26 cellular contexts compared by ENCODE assay signal in the genomic region with DNA sequence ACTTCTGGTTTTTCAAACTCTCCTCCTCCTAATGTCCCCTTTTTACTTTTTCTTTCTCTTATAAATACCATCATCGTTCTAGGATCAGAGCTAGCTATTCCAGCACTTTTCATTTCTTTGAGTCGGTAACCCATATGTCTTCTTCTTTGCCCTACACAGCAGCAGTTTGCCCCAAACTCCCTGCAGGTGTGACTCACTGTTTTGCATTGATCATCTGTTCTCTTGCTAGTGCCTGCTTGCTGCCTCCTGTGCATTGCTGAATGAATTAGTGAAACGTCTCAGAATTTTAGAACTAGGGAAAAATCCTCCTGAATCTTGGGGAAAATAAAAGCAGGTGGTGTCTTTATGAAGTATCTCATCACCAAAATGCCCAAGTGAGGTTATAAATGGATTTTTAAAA. TPM values are rescaled to one million over a fixed set of nuclear protein-coding genes. Genes with fewer than 3 reads are reported as not detected.
DNase-seq lines count a peak whose midpoint lies in the region; ATAC-seq and TF ChIP-seq lines count a peak whose summit lies in the region.
"Had no signal": no experiment of that assay in that cellular context is flagged by ENCODE, and none has a peak within 500 bp of the region (broad histone marks: within the 10 kb centered on the region; RNA-seq: fewer than 3 reads in every experiment).

No MANE protein-coding gene starts in this region.

- CTCF ChIA-PET in mammary epithelial cell (lab: Charles Lee; ENCODE audit: low non-redundant PET): no interaction called here
- CTCF ChIA-PET in HEK293T (lab: Yijun Ruan, JAX): no interaction called here

- H3K36me3 ChIP-seq in GM23248 (ENCODE audit: low read depth): peaks cover 38% of the 10 kb centered on the region
- no peaks in the 10 kb centered on the region for H3K36me3 ChIP-seq in mammary epithelial cell (ENCODE audit: insufficient read depth, low read length)
- H3K36me3 ChIP-seq: esophagus muscularis mucosa, thyroid gland had no signal

- DNase-seq in GM23248: peak; percentile 54
- DNase-seq in NCI-H69 (lab: John Stamatoyannopoulos, UW): peak; percentile 19
- DNase-seq in mammary epithelial cell: peak; percentile 19
- peak; percentile 16 for DNase-seq in pons (ENCODE audit: low spot score)
- DNase-seq in activated T-cell treated with anti-CD3 and anti-CD28 coated beads for 4 hours: no peak
- DNase-seq in HEK293T (ENCODE audit: extremely low spot score): no peak
- DNase-seq: activated CD4-positive, alpha-beta memory T cell treated with anti-CD3 and anti-CD28 coated beads for 36 hours; activated effector memory CD4-positive, alpha-beta T cell treated with anti-CD3 and anti-CD28 coated beads, Interleukin-2, amount 50 U/mL, for 16 hours; CD4-positive, CD25-positive, alpha-beta regulatory T cell; effector memory CD8-positive, alpha-beta T cell; GF-D8; NCI-H2029 treated with DMSO at 0.1 percent for 48 hours; NCI-H226; NCI-H774; stimulated activated naive CD8-positive, alpha-beta T cell treated with anti-CD3 and anti-CD28 coated beads, Interleukin-15, amount 100 ng/mL, for 72 hours; thyroid gland had no signal

- H3K4me2 ChIP-seq in GM23248 (ENCODE audit: unreplicated experiment) (no peak overlapping the region), mammary epithelial cell (ENCODE audit: insufficient read depth, low read depth, low read length) (no peak overlapping the region)
- H3K4me2 ChIP-seq: GM23338 had no signal

- dilution Hi-C loops in mammary epithelial cell (cut with HindIII; ENCODE audit: low sequenced_read_pairs): loop anchor here (25.0 kb wide), 1 partner anchor 292 kb away; no protein-coding TSS in a partner anchor

- no peaks in the 10 kb centered on the region for H3K9me2 ChIP-seq in GM23248 (ENCODE audit: insufficient read depth)

- H4K20me1 ChIP-seq in GM23248 (ENCODE audit: insufficient read depth): peaks cover 12% of the 10 kb centered on the region; the same call in 1 of the 2 replicates
- no peaks in the 10 kb centered on the region for H4K20me1 ChIP-seq in mammary epithelial cell (ENCODE audit: insufficient read depth, low read length)

- POLR2A ChIA-PET in HEK293T (lab: Yijun Ruan, JAX): no interaction called here

- TF ChIP-seq CTCF in mammary epithelial cell (conservative IDR thresholded peaks at IDR 0.05 in 1 of 2, IDR thresholded peaks at IDR 0.05 in 1 of 2; ENCODE audit: extremely low read depth in 1 of 2, insufficient read depth in 1 of 2, low read depth in 1 of 2, low read length in 2 of 2): no peak

- in situ Hi-C loops in GM23248 (cut with MboI) (no loop called here), mammary epithelial cell (cut with MboI; ENCODE audit: low sequenced_read_pairs in 2 of 2) (no loop called here)

- H3K4me1 ChIP-seq in GM23248 (ENCODE audit: insufficient read depth): peaks cover 17% of the 10 kb centered on the region; the same call in 1 of the 2 replicates
- H3K4me1 ChIP-seq in mammary epithelial cell (ENCODE audit: insufficient read depth, low read length): no peaks in the 10 kb centered on the region
- H3K4me1 ChIP-seq: esophagus muscularis mucosa, thyroid gland had no signal

- H3K79me2 ChIP-seq in GM23248 (ENCODE audit: insufficient read depth): peaks cover 98% of the 10 kb centered on the region
- no peaks in the 10 kb centered on the region for H3K79me2 ChIP-seq in mammary epithelial cell (ENCODE audit: insufficient read depth, low read length)

- H3K9ac ChIP-seq in GM23248 (no peak overlapping the region), mammary epithelial cell (ENCODE audit: insufficient read depth, low read length) (no peak overlapping the region)

- H3K4me3 ChIP-seq in GM23248 (no peak overlapping the region), mammary epithelial cell (replicated peaks in 1 of 3; ENCODE audit: insufficient read depth in 1 of 3, low read depth in 2 of 3, low read length in 3 of 3) (no peak overlapping the region)
- H3K4me3 ChIP-seq: coronary artery, esophagus muscularis mucosa, GM23338, lung, thyroid gland had no signal

- intact Hi-C loops in mammary epithelial cell (cut with micrococcal nuclease): no loop called here

- ATAC-seq in HG02678 (IDR thresholded peaks at IDR 0.05; ENCODE audit: unreplicated experiment): no peak
- ATAC-seq: activated CD4-positive, CD25-positive, alpha-beta regulatory T cell treated with anti-CD3 and anti-CD28 coated beads, Interleukin-2, amount 50 U/mL, for 24 hours; effector memory CD8-positive, alpha-beta T cell; GM23338; Right ventricle myocardium inferior; sciatic nerve; stimulated activated naive CD8-positive, alpha-beta T cell treated with anti-CD3 and anti-CD28 coated beads, Interleukin-15, amount 100 ng/mL, for 72 hours had no signal

- peaks cover 40% of the 10 kb centered on the region; the same call in 1 of the 2 replicates for H3F3A ChIP-seq in GM23248 (ENCODE audit: insufficient read depth)

- H3K27ac ChIP-seq in GM23248 (peak overlapping the region; percentile 3; the same call in 1 of the 2 replicates), mammary epithelial cell (ENCODE audit: insufficient read depth, low read depth, low read length) (no peak overlapping the region)
- H3K27ac ChIP-seq: coronary artery, esophagus muscularis mucosa, thyroid gland had no signal

- H3K27me3 ChIP-seq in GM23248 (replicated peaks; ENCODE audit: insufficient read depth) (no peaks in the 10 kb centered on the region), mammary epithelial cell (ENCODE audit: insufficient read depth, low read length) (no peaks in the 10 kb centered on the region)
- H3K27me3 ChIP-seq: thyroid gland had no signal

- H2AFZ ChIP-seq in GM23248 (no peak overlapping the region), mammary epithelial cell (ENCODE audit: low read depth, low read length) (no peak overlapping the region)
- H2AFZ ChIP-seq: GM23338 had no signal

- WGBS in GM23248 (ENCODE audit: low coverage in 1 of 2, low lambda C conversion rate in 2 of 2, missing lambda C conversion rate in 2 of 2), 2 experiments: 51 to 52% methylated on average over 3 of the region's 3 CpGs
- 58% methylated on average over 3 of the region's 3 CpGs for WGBS in mammary epithelial cell (ENCODE audit: low coverage, missing lambda C conversion rate)

- BruUV-seq in mammary epithelial cell (replicated peaks; lab: Mats Ljungman, UMichigan): no TSS peak

- H3K9me3 ChIP-seq in GM23248 (ENCODE audit: low read depth) (no peaks in the 10 kb centered on the region), mammary epithelial cell (replicated peaks; ENCODE audit: insufficient read depth, low read length) (no peaks in the 10 kb centered on the region)
- H3K9me3 ChIP-seq: thyroid gland had no signal

TF ChIP-seq in HEK293T, 16 proteins besides CTCF, POLR2A, EP300 and RAD21:
- no peak for TF ChIP-seq ZNF384 (IDR thresholded peaks at IDR 0.05)
- no peak for TF ChIP-seq ARNT (IDR thresholded peaks at IDR 0.05)
- TF ChIP-seq PKNOX1 (IDR thresholded peaks at IDR 0.05): no peak
- TF ChIP-seq FOXA1 (IDR thresholded peaks at IDR 0.05): no peak
- TF ChIP-seq NFRKB (IDR thresholded peaks at IDR 0.05): no peak
- TF ChIP-seq CTBP1 (IDR thresholded peaks at IDR 0.05; ENCODE audit: borderline replicate concordance): no peak
- TF ChIP-seq FOXM1 (IDR thresholded peaks at IDR 0.05; ENCODE audit: borderline replicate concordance): no peak
- TF ChIP-seq LEF1 (IDR thresholded peaks at IDR 0.05; ENCODE audit: borderline replicate concordance): no peak
- no peak for TF ChIP-seq ELF4 (IDR thresholded peaks at IDR 0.05)
- no peak for TF ChIP-seq SP1 (IDR thresholded peaks at IDR 0.05)
- TF ChIP-seq FOXK2 (IDR thresholded peaks at IDR 0.05): no peak
- no peak for TF ChIP-seq SUZ12 (IDR thresholded peaks at IDR 0.05)
- TF ChIP-seq HDGF (IDR thresholded peaks at IDR 0.05; ENCODE audit: borderline replicate concordance): no peak
- TF ChIP-seq BHLHE40 (IDR thresholded peaks at IDR 0.05; ENCODE audit: borderline replicate concordance): no peak
- no peak for TF ChIP-seq TARDBP (IDR thresholded peaks at IDR 0.05)
- no peak for TF ChIP-seq L3MBTL2 (conservative IDR thresholded peaks at IDR 0.05)

RNA-seq across cellular contexts. Expression of gene KCNK2, which starts 21.7 kb away (rescaled TPM):
- 133 and 145 TPM in 2 replicates for total RNA-seq in GM23248 (2014; rRNA removed; shearing (Covaris generic))
- polyA plus RNA-seq in GM23248 (2016; fragmentation: Nextera tagmentation; extraction: Ambion mirVana) (69.2 and 73.2 TPM in 2 replicates), mammary epithelial cell (0.05 TPM)
- total RNA-seq in mammary epithelial cell: under 1 TPM in 1 of 2 donors, not detected in 1; 0.67 TPM
- not detected for polyA minus RNA-seq in mammary epithelial cell
- total RNA-seq: activated CD4-positive, alpha-beta memory T cell treated with anti-CD3 and anti-CD28 coated beads for 36 hours; CD4-positive, CD25-positive, alpha-beta regulatory T cell; glomerular endothelial cell; kidney epithelial cell had no signal
- polyA plus RNA-seq: CD4-positive, CD25-positive, alpha-beta regulatory T cell had no signal

Comparison
In these comparisons a context has a peak if more than half of its experiments do, and no peak if none do; other contexts are left out.
1. DNase-seq: peak in GM23248 (single experiment), NCI-H69 (single experiment), mammary epithelial cell (single experiment) and pons (single experiment); none in activated T-cell treated with anti-CD3 and anti-CD28 coated beads for 4 hours (single experiment) and HEK293T (single experiment).
2. RNA of gene KCNK2, which starts 21.7 kb away (total RNA-seq): 133 to 145 TPM in GM23248; 0.67 TPM in mammary epithelial cell; every median in the first group is over 10 times any median in the second.